Comparison of ENCODE assay signal across 8 cellular contexts in the genomic region with DNA sequence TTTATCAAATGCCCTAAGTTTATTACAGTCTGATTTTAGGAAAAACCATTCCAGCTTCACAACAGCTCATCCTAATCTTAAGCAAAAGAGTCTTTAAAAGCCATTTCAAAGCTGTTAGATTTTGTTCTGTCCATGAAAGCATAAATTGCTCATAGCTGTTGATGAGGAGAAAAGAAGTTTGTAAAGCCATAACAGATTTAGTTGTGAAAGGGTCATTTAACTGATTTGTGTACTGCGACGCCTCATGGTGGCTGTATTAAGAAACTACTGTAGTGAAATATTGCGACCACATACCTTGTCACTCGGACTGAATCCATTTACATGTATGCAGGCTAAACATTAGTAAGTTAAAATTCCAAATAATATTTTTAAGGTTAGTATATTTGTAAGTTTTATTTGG. TPM values are rescaled to one million over a fixed set of nuclear protein-coding genes. Genes with fewer than 3 reads are reported as not detected.
A peak's percentile ranks its signal among the peaks of the same experiment; 100 is the strongest.
DNase-seq lines count a peak whose midpoint lies in the region; ATAC-seq, FAIRE-seq and TF ChIP-seq lines count a peak whose summit lies in the region.

No MANE protein-coding gene starts in this region.

- intact Hi-C loops in Right ventricle myocardium superior (cut with DNase I): no loop called here

- TF ChIP-seq RAD21 in A549 (conservative IDR thresholded peaks at IDR 0.05 in 1 of 2, IDR thresholded peaks at IDR 0.05 in 1 of 2): peak; percentile 49

- DNase-seq in A549 (ENCODE audit: low read depth in 1 of 2, low spot score in 1 of 2): peak in 1 of 2 experiments; percentile 51
- no peak for DNase-seq in RWPE2 (ENCODE audit: low spot score)
- no peak for DNase-seq in frontal cortex (ENCODE audit: low spot score in 2 of 2)
- no peak for DNase-seq in urothelium cell line (ENCODE audit: low spot score)
- no peak for DNase-seq in DMS79 (lab: John Stamatoyannopoulos, UW)
- no peak for DNase-seq in Right ventricle myocardium superior

- H3K27me3 ChIP-seq in RWPE2 (ENCODE audit: insufficient read depth, poor library complexity, severe bottlenecking): no peaks in the 10 kb centered on the region

- 71% methylated on average over 4 of the region's 4 CpGs for WGBS in A549 (ENCODE audit: missing lambda C conversion rate)

- ATAC-seq in A549 (peak in 1 of 2 experiments; percentile 51; a peak in 2 of 6 replicates), RWPE2 (ENCODE audit: low read depth) (no peak), GM18520 (IDR thresholded peaks at IDR 0.05; ENCODE audit: unreplicated experiment) (no peak), Right ventricle myocardium superior (ENCODE audit: poor library complexity) (no peak)

- POLR2A ChIA-PET in A549 (lab: Yijun Ruan, JAX): no interaction called here

- H3K36me3 ChIP-seq in RWPE2 (ENCODE audit: low read depth): peaks cover 5% of the 10 kb centered on the region; the same call in 1 of the 2 replicates

- TF ChIP-seq POLR2A in A549 (IDR thresholded peaks at IDR 0.05; ENCODE audit: low read length): no peak

- CTCF ChIA-PET in A549 (lab: Yijun Ruan, JAX): interaction anchor here (0.7 to 1.8 kb wide), 7 partner anchors 11 to 308 kb away, joined by 3 to 10 read pairs (median 3); no protein-coding TSS in a partner anchor

- H3K4me2 ChIP-seq in A549: no peak overlapping the region

- H3K4me3 ChIP-seq in A549: no peak overlapping the region
- H3K4me3 ChIP-seq in RWPE2 (ENCODE audit: severe bottlenecking): no peak overlapping the region

- H3K4me1 ChIP-seq in A549 (no peaks in the 10 kb centered on the region), RWPE2 (ENCODE audit: insufficient read depth, poor library complexity, severe bottlenecking) (no peaks in the 10 kb centered on the region)

- H3K27ac ChIP-seq in A549 (no peak overlapping the region), RWPE2 (ENCODE audit: poor library complexity, severe bottlenecking) (no peak overlapping the region)

- TF ChIP-seq EP300 in A549 (IDR thresholded peaks at IDR 0.05): no peak

- H3K9me3 ChIP-seq in A549 (no peaks in the 10 kb centered on the region), RWPE2 (ENCODE audit: severe bottlenecking) (no peaks in the 10 kb centered on the region)

- FAIRE-seq in A549 (lab: Jason Lieb, UNC) (no peak), frontal cortex (lab: Jason Lieb, UNC) (peak; percentile 33), urothelium cell line (lab: Jason Lieb, UNC) (no peak)

- TF ChIP-seq CTCF in A549 (IDR thresholded peaks at IDR 0.05) (peak; percentile 49), GM12874 (IDR thresholded peaks at IDR 0.05; ENCODE audit: insufficient read depth, low read depth, low read length) (0 out of 2 replicates have a peak, but pooled peaks have one; percentile 5), RWPE2 (IDR thresholded peaks at IDR 0.05; ENCODE audit: poor library complexity, severe bottlenecking) (peak; percentile 17)

TF ChIP-seq in A549, 52 proteins besides CTCF, POLR2A, EP300 and RAD21:
- TF ChIP-seq NFE2L2 (conservative IDR thresholded peaks at IDR 0.05; ENCODE audit: low read length): no peak
- TF ChIP-seq HOXB5 (CRISPR knock-in tag; IDR thresholded peaks at IDR 0.05): no peak
- TF ChIP-seq SMC3 (IDR thresholded peaks at IDR 0.05): 0 out of 3 replicates have a peak, but pooled peaks have one; percentile 35
- TF ChIP-seq HOXB13 (CRISPR knock-in tag; IDR thresholded peaks at IDR 0.05; ENCODE audit: low read depth): no peak

RNA-seq across cellular contexts. Expression of gene BBX, which starts 20.9 kb away (rescaled TPM):
- polyA plus RNA-seq in A549 (2011; rRNA removed) (55.7 and 62.8 TPM in 2 replicates), A549 (2017; fragmentation: RNase III; extraction: RNeasy Plus Mini Kit Qiagen cat#74134 plus additional on column Dnase treatment) (16.4 to 16.8 TPM (median 16.7 TPM) in 3 replicates)
- polyA plus RNA-seq in A549 (2012; cell fraction: cytosol; rRNA removed): 7.9 and 8.2 TPM in 2 replicates
- 6.4 and 8.8 TPM in 2 replicates for polyA plus RNA-seq in A549 (2012; cell fraction: nucleus; rRNA removed)
- 119 and 120 TPM in 2 replicates for polyA minus RNA-seq in A549 (2011; rRNA and poly(A)+ RNA removed)
- total RNA-seq in frontal cortex (19.6 TPM), Right ventricle myocardium superior (31.7 TPM)
